ENCODE assay signal across 23 cellular contexts in the genomic region with DNA sequence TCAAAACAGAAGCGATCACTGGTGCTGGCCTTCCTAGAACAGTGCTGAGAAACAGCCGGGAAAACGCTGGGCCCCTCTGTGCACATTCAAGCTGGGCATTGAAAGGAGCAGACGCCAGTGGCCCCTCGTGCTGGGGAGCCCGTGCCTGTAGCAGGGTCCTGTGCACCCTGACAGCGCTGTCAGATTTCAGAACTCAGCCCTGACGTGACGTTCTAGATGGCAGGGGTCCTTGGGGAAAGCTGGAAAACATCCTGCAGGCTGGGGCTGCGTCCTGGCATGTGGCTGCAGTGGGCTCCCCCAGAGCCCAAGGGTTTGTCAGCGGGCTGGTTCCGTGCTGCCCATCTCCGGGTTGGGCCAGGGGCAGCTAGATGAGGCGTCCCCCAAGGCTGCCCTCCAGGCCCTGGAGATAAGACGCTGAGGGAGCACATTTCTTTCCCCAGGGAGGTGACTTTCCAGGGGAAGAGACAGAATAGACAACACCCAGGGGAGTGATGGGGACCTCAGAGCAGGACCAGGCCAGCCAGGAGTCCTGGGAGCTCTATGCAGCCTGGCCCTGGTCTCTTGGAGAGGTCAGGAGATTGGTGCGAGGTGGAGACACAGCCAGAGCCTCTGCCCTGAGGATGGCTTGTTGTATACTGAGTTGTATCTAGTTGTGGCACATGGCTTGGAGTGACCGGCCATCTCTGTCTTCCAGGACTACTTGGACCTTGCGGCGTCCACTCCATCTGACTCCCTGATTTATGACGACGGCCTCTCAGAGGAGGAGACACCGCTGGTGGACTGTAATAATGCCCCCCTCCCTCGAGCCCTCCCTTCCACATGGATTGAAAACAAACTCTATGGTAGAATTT. TPM values are rescaled to one million over a fixed set of nuclear protein-coding genes. Genes with fewer than 3 reads are reported as not detected.
DNase-seq lines count a peak whose midpoint lies in the region; ATAC-seq lines count a peak whose summit lies in the region.
"Had no signal": no experiment of that assay in that cellular context is flagged by ENCODE, and none has a peak within 500 bp of the region (broad histone marks: within the 10 kb centered on the region; RNA-seq: fewer than 3 reads in every experiment).

No MANE protein-coding gene starts in this region.

- H3K9me3 Mint-ChIP-seq in activated CD4-positive, alpha-beta T cell treated with anti-CD3 and anti-CD28 coated beads, Interleukin-2, amount 10 ng/mL, durations not matched to agents 24 days and 14 days = no peaks in the 10 kb centered on the region
- no peaks in the 10 kb centered on the region for H3K9me3 Mint-ChIP-seq in stimulated activated memory B cell treated with anti-CD40 and anti-IgM and Interleukin-4, amounts not matched to agents 10 μg/mL and 1 μg/mL and 100 μg/mL, for 72 hours
- H3K9me3 Mint-ChIP-seq: activated naive CD8-positive, alpha-beta T cell treated with anti-CD3 and anti-CD28 coated beads for 36 hours; CD8-positive, alpha-beta memory T cell; T-helper 2 cell treated with Interferon-gamma antibody and Interleukin-4, amounts not matched to agents 5 μg/mL and 100 μg/mL, for 36 hours had no signal

- intact Hi-C loops in activated CD4-positive, alpha-beta T cell treated with anti-CD3 and anti-CD28 coated beads, Interleukin-2, amount 10 ng/mL, durations not matched to agents 24 days and 14 days (cut with micrococcal nuclease) = loop anchor here (5.0 to 10.0 kb wide), 4 partner anchors 36 to 689 kb away; no protein-coding TSS in a partner anchor

- H3K4me1 Mint-ChIP-seq in activated CD4-positive, alpha-beta T cell treated with anti-CD3 and anti-CD28 coated beads, Interleukin-2, amount 10 ng/mL, durations not matched to agents 24 days and 14 days = peaks cover 63% of the 10 kb centered on the region
- peaks cover 18% of the 10 kb centered on the region for H3K4me1 Mint-ChIP-seq in T-helper 17 cell
- peaks cover 50% of the 10 kb centered on the region for H3K4me1 Mint-ChIP-seq in stimulated activated memory B cell treated with anti-CD40 and anti-IgM and Interleukin-4, amounts not matched to agents 10 μg/mL and 1 μg/mL and 100 μg/mL, for 72 hours

- no peak overlapping the region for H3K4me3 Mint-ChIP-seq in activated CD4-positive, alpha-beta T cell treated with anti-CD3 and anti-CD28 coated beads, Interleukin-2, amount 10 ng/mL, durations not matched to agents 24 days and 14 days
- peak overlapping the region; percentile 66 for H3K4me3 Mint-ChIP-seq in T-helper 17 cell
- H3K4me3 Mint-ChIP-seq in stimulated activated memory B cell treated with anti-CD40 and anti-IgM and Interleukin-4, amounts not matched to agents 10 μg/mL and 1 μg/mL and 100 μg/mL, for 72 hours = no peak overlapping the region
- H3K4me3 Mint-ChIP-seq: activated naive CD8-positive, alpha-beta T cell treated with anti-CD3 and anti-CD28 coated beads for 36 hours had no signal

- peak overlapping the region; percentile 38 for H3K27ac Mint-ChIP-seq in activated CD4-positive, alpha-beta T cell treated with anti-CD3 and anti-CD28 coated beads, Interleukin-2, amount 10 ng/mL, durations not matched to agents 24 days and 14 days
- H3K27ac Mint-ChIP-seq in T-helper 17 cell = no peak overlapping the region
- peak overlapping the region; percentile 55 for H3K27ac Mint-ChIP-seq in stimulated activated memory B cell treated with anti-CD40 and anti-IgM and Interleukin-4, amounts not matched to agents 10 μg/mL and 1 μg/mL and 100 μg/mL, for 72 hours
- H3K27ac Mint-ChIP-seq: activated naive CD8-positive, alpha-beta T cell treated with anti-CD3 and anti-CD28 coated beads for 36 hours had no signal

- H3K36me3 Mint-ChIP-seq in activated CD4-positive, alpha-beta T cell treated with anti-CD3 and anti-CD28 coated beads, Interleukin-2, amount 10 ng/mL, durations not matched to agents 24 days and 14 days (ENCODE audit: low read depth) = no peaks in the 10 kb centered on the region
- no peaks in the 10 kb centered on the region for H3K36me3 Mint-ChIP-seq in T-helper 17 cell (ENCODE audit: low read depth)
- H3K36me3 Mint-ChIP-seq in stimulated activated memory B cell treated with anti-CD40 and anti-IgM and Interleukin-4, amounts not matched to agents 10 μg/mL and 1 μg/mL and 100 μg/mL, for 72 hours = no peaks in the 10 kb centered on the region
- H3K36me3 Mint-ChIP-seq: activated naive CD8-positive, alpha-beta T cell treated with anti-CD3 and anti-CD28 coated beads for 36 hours; CD8-positive, alpha-beta memory T cell had no signal

- ATAC-seq in T-helper 17 cell (no peak), GM18907 (IDR thresholded peaks at IDR 0.05; ENCODE audit: unreplicated experiment) (no peak), HG02885 (IDR thresholded peaks at IDR 0.05; ENCODE audit: poor library complexity, unreplicated experiment) (no peak), HG02678 (IDR thresholded peaks at IDR 0.05; ENCODE audit: unreplicated experiment) (no peak)
- ATAC-seq in stimulated activated memory B cell treated with anti-CD40 and anti-IgM and Interleukin-4, amounts not matched to agents 10 μg/mL and 1 μg/mL and 100 μg/mL, for 72 hours = no peak
- ATAC-seq: right lobe of liver had no signal

- H3K27me3 Mint-ChIP-seq in activated CD4-positive, alpha-beta T cell treated with anti-CD3 and anti-CD28 coated beads, Interleukin-2, amount 10 ng/mL, durations not matched to agents 24 days and 14 days = no peaks in the 10 kb centered on the region
- peaks cover 5% of the 10 kb centered on the region for H3K27me3 Mint-ChIP-seq in T-helper 17 cell
- no peaks in the 10 kb centered on the region for H3K27me3 Mint-ChIP-seq in stimulated activated memory B cell treated with anti-CD40 and anti-IgM and Interleukin-4, amounts not matched to agents 10 μg/mL and 1 μg/mL and 100 μg/mL, for 72 hours
- H3K27me3 Mint-ChIP-seq: activated naive CD8-positive, alpha-beta T cell treated with anti-CD3 and anti-CD28 coated beads for 36 hours; CD8-positive, alpha-beta memory T cell had no signal

- no peaks in the 10 kb centered on the region for H3K9me3 ChIP-seq in T-helper 17 cell (ENCODE audit: control insufficient read depth, low read length, poor library complexity, severe bottlenecking)
- H3K9me3 ChIP-seq: breast epithelium, right lobe of liver, thoracic aorta had no signal

- no peak for DNase-seq in activated CD4-positive, alpha-beta T cell treated with anti-CD3 and anti-CD28 coated beads, Interleukin-2, amount 10 ng/mL, durations not matched to agents 24 days and 14 days
- DNase-seq in activated CD4-positive, alpha-beta T cell treated with anti-CD3 and anti-CD28 coated beads for 1 hour = no peak
- DNase-seq in T-helper 17 cell = no peak
- DNase-seq in left kidney (ENCODE audit: low read depth, low spot score) = peak; percentile 22
- DNase-seq: 8988T; activated CD4-positive, CD25-positive, alpha-beta regulatory T cell; activated naive CD8-positive, alpha-beta T cell treated with anti-CD3 and anti-CD28 coated beads for 36 hours; DMS79 treated with DMSO at 0.1 percent for 48 hours; HCEC 1CT; KG1; NCI-H1092; NCI-H2081 treated with DMSO at 0.1 percent for 48 hours; NCI-H510A; SHP77 had no signal

RNA-seq across cellular contexts. Expression of a gene that starts 12.1 kb away (rescaled TPM):
- 24.7 and 25.9 TPM in 2 replicates for total RNA-seq in activated CD4-positive, alpha-beta T cell treated with anti-CD3 and anti-CD28 coated beads, Interleukin-2, amount 10 ng/mL, durations not matched to agents 24 days and 14 days
- 10 to 100 TPM; 38.9 to 51.4 TPM for total RNA-seq in T-helper 17 cell

RNA-seq across cellular contexts. Expression of a gene that starts 49.2 kb away (rescaled TPM):
- 0.12 and 0.62 TPM in 2 replicates for total RNA-seq in activated CD4-positive, alpha-beta T cell treated with anti-CD3 and anti-CD28 coated beads, Interleukin-2, amount 10 ng/mL, durations not matched to agents 24 days and 14 days
- under 1 TPM in 1 of 2 donors, not detected in 1; 0.34 TPM for total RNA-seq in T-helper 17 cell
- total RNA-seq: activated naive CD8-positive, alpha-beta T cell treated with anti-CD3 and anti-CD28 coated beads for 36 hours had no signal
